Comparison of ENCODE assay signal across 1 cellular context in genomic region chr16:50448522-50448921, GRCh38.
TF ChIP-seq lines count a peak whose summit lies in the region.

No MANE protein-coding gene starts in this region.

TF ChIP-seq in HepG2, 621 proteins besides CTCF, POLR2A, EP300 and RAD21 (continued from another document):
- peak; percentile 35; the same call in 1 of the 2 replicates for TF ChIP-seq STAG1 (CRISPR knock-in tag; IDR thresholded peaks at IDR 0.05)
- no peak for TF ChIP-seq SMARCC2 (IDR thresholded peaks at IDR 0.05)
- TF ChIP-seq ZNF598 (CRISPR knock-in tag; IDR thresholded peaks at IDR 0.05; ENCODE audit: borderline replicate concordance), result no peak
- TF ChIP-seq RFX1 (IDR thresholded peaks at IDR 0.05), result no peak
